ENCODE assay signal across 7 cellular contexts in the genomic region with DNA sequence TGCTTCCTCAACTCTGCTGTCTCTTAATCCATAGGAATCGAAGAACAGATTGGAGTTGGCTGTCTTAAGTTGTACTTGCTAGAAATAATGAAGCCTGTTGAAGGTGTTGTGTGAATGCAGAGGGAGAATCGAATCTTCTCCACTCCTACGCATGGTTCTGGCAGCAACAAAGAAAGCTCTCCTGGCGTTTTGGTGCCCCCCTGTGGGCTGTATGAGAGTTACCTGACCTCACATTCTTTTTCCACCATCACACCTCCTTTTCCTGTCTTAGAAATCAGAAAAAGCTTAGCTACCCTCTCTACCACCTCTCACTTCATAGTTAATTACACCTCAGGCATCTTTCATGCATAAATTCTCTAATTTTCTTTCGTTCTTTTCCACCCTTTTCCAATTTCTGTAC. TPM values are rescaled to one million over a fixed set of nuclear protein-coding genes. Genes with fewer than 3 reads are reported as not detected.
DNase-seq lines count a peak whose midpoint lies in the region; ATAC-seq and TF ChIP-seq lines count a peak whose summit lies in the region.

No MANE protein-coding gene starts in this region.

- peaks cover 8% of the 10 kb centered on the region for H3K9me3 Mint-ChIP-seq in chondrocyte (ENCODE audit: low read depth)
- no peaks in the 10 kb centered on the region for H3K9me3 Mint-ChIP-seq in stimulated activated memory B cell treated with anti-CD40 and anti-IgM and Interleukin-4, amounts not matched to agents 10 μg/mL and 1 μg/mL and 100 μg/mL, for 72 hours

- no peaks in the 10 kb centered on the region for H3K36me3 ChIP-seq in H7 (replicated peaks; ENCODE audit: control insufficient read depth, insufficient read depth, low read length)

- no peaks in the 10 kb centered on the region for H3K4me1 Mint-ChIP-seq in chondrocyte (ENCODE audit: low read depth)
- peaks cover 14% of the 10 kb centered on the region for H3K4me1 Mint-ChIP-seq in stimulated activated memory B cell treated with anti-CD40 and anti-IgM and Interleukin-4, amounts not matched to agents 10 μg/mL and 1 μg/mL and 100 μg/mL, for 72 hours

- ATAC-seq in stimulated activated memory B cell treated with anti-CD40 and anti-IgM and Interleukin-4, amounts not matched to agents 10 μg/mL and 1 μg/mL and 100 μg/mL, for 72 hours, result peak; percentile 57

- H3K27me3 ChIP-seq in H7 (ENCODE audit: control insufficient read depth, insufficient read depth, low read length), result no peaks in the 10 kb centered on the region

- TF ChIP-seq CTCF in GM12864 (IDR thresholded peaks at IDR 0.05; ENCODE audit: low read depth, low read length, missing control alignments) (peak; percentile 62), chondrocyte (IDR thresholded peaks at IDR 0.05) (peak; percentile 80)

- H3K27me3 Mint-ChIP-seq in chondrocyte (ENCODE audit: low read depth), result no peaks in the 10 kb centered on the region
- H3K27me3 Mint-ChIP-seq in stimulated activated memory B cell treated with anti-CD40 and anti-IgM and Interleukin-4, amounts not matched to agents 10 μg/mL and 1 μg/mL and 100 μg/mL, for 72 hours, result no peaks in the 10 kb centered on the region

- no peaks in the 10 kb centered on the region for H3K36me3 Mint-ChIP-seq in chondrocyte (ENCODE audit: low read depth)
- H3K36me3 Mint-ChIP-seq in stimulated activated memory B cell treated with anti-CD40 and anti-IgM and Interleukin-4, amounts not matched to agents 10 μg/mL and 1 μg/mL and 100 μg/mL, for 72 hours, result peaks cover 13% of the 10 kb centered on the region

- DNase-seq in GM12864 (ENCODE audit: low read depth) (peak; percentile 24), H7 (peak; percentile 44), NCI-H1105 (lab: John Stamatoyannopoulos, UW) (peak; percentile 36), chondrocyte (ENCODE audit: low spot score) (no peak), medulla oblongata (ENCODE audit: extremely low spot score) (peak; percentile 57)
- peak; percentile 10 to 22 (median 14) for DNase-seq in activated CD4-positive, CD25-positive, alpha-beta regulatory T cell (lab: John Stamatoyannopoulos, UW)

- H3K4me3 Mint-ChIP-seq in chondrocyte (ENCODE audit: unreplicated experiment), result no peak overlapping the region
- no peak overlapping the region for H3K4me3 Mint-ChIP-seq in stimulated activated memory B cell treated with anti-CD40 and anti-IgM and Interleukin-4, amounts not matched to agents 10 μg/mL and 1 μg/mL and 100 μg/mL, for 72 hours

- no peak overlapping the region for H3K27ac Mint-ChIP-seq in chondrocyte (ENCODE audit: unreplicated experiment)
- H3K27ac Mint-ChIP-seq in stimulated activated memory B cell treated with anti-CD40 and anti-IgM and Interleukin-4, amounts not matched to agents 10 μg/mL and 1 μg/mL and 100 μg/mL, for 72 hours, result no peak overlapping the region

- H3K4me3 ChIP-seq in GM12864 (ENCODE audit: low read depth, low read length) (no peak overlapping the region), H7 (ENCODE audit: insufficient read depth, low read depth, low read length) (no peak overlapping the region)

RNA-seq across cellular contexts. Expression of gene KLF8, which starts 16.3 kb away (rescaled TPM):
- total RNA-seq in H7 (2014; rRNA removed; shearing (Covaris generic)), result 7.3 and 8.1 TPM in 2 replicates
- 1.2 to 1.4 TPM (median 1.4 TPM) in 3 replicates for total RNA-seq in chondrocyte
